Comparison of ENCODE assay signal across 8 cellular contexts in genomic region chr2:64654993-64655666, GRCh38. TPM values are rescaled to one million over a fixed set of nuclear protein-coding genes. Genes with fewer than 3 reads are reported as not detected.
DNase-seq lines count a peak whose midpoint lies in the region; ATAC-seq and TF ChIP-seq lines count a peak whose summit lies in the region.

No MANE protein-coding gene starts in this region.

- no peaks in the 10 kb centered on the region for H3K9me3 ChIP-seq in left lung
- H3K9me3 ChIP-seq in tibial artery: no peaks in the 10 kb centered on the region

- intact Hi-C loops in left lung (cut with DNase I) (loop anchor here in 1 of 2 donors (5.0 kb wide), 1 partner anchor 97 kb away; no protein-coding TSS in a partner anchor), tibial artery (cut with DNase I; ENCODE audit: low total_unique reads) (loop anchor here (5.0 kb wide), 1 partner anchor 97 kb away; no protein-coding TSS in a partner anchor), head of caudate nucleus (cut with DNase I) (loop anchor here (2.0 to 10.0 kb wide), 3 partner anchors 96 to 180 kb away; no protein-coding TSS in a partner anchor)

- H3K27ac ChIP-seq in left lung (peak overlapping the region; percentile 98 to 99), tibial artery (peak overlapping the region; percentile 96 to 100)

- TF ChIP-seq CTCF in LNCaP clone FGC (IDR thresholded peaks at IDR 0.05; ENCODE audit: control insufficient read depth, extremely low read depth, insufficient read depth) (0 out of 2 replicates have a peak, but pooled peaks have one; percentile 8), left lung (IDR thresholded peaks at IDR 0.05) (no peak), tibial artery (IDR thresholded peaks at IDR 0.05) (no peak)

- no peaks in the 10 kb centered on the region for H3K27me3 ChIP-seq in left lung
- no peaks in the 10 kb centered on the region for H3K27me3 ChIP-seq in tibial artery

- H3K36me3 ChIP-seq in left lung (no peaks in the 10 kb centered on the region), tibial artery (no peaks in the 10 kb centered on the region)

- H3K4me3 ChIP-seq in LNCaP clone FGC (ENCODE audit: low read depth, low read length) (peak overlapping the region; percentile 61; the same call in 1 of the 2 replicates), left lung (peak overlapping the region; percentile 77 to 78), tibial artery (peak overlapping the region; percentile 79 to 98)

- H3K4me1 ChIP-seq in left lung: peaks cover 14 to 51% of the 10 kb centered on the region in 2 donors
- peaks cover 0 to 26% (median 17%) of the 10 kb centered on the region in 4 donors for H3K4me1 ChIP-seq in tibial artery

- ATAC-seq in activated naive CD4-positive, alpha-beta T cell treated with anti-CD3 and anti-CD28 coated beads, Interleukin-2, amount 50 U/mL, for 72 hours: peak; percentile 6 to 37
- no peak for ATAC-seq in left lung

- peaks cover 5 to 6% of the 10 kb centered on the region in 2 donors for H3K36me3 Mint-ChIP-seq in activated naive CD4-positive, alpha-beta T cell treated with anti-CD3 and anti-CD28 coated beads, Interleukin-2, amount 50 U/mL, for 72 hours

- no peaks in the 10 kb centered on the region for H3K9me3 Mint-ChIP-seq in activated naive CD4-positive, alpha-beta T cell treated with anti-CD3 and anti-CD28 coated beads, Interleukin-2, amount 50 U/mL, for 72 hours

- peak; percentile 10 for DNase-seq in NCI-H345 (lab: John Stamatoyannopoulos, UW)
- no peak for DNase-seq in NCI-H345 treated with DMSO at 0.1 percent for 48 hours (lab: John Stamatoyannopoulos, UW; ENCODE audit: unreplicated experiment)
- no peak for DNase-seq in LNCaP clone FGC (ENCODE audit: low read depth)
- peak in 1 of 2 donors; percentile 40 for DNase-seq in activated naive CD4-positive, alpha-beta T cell treated with anti-CD3 and anti-CD28 coated beads, Interleukin-2, amount 50 U/mL, for 72 hours (ENCODE audit: low spot score in 2 of 2)
- no peak for DNase-seq in left lung
- no peak for DNase-seq in tibial artery
- no peak for DNase-seq in head of caudate nucleus
- DNase-seq in anterior cingulate cortex (lab: John Stamatoyannopoulos, UW): no peak

- H3K27ac Mint-ChIP-seq in activated naive CD4-positive, alpha-beta T cell treated with anti-CD3 and anti-CD28 coated beads, Interleukin-2, amount 50 U/mL, for 72 hours: peak overlapping the region; percentile 65 to 88

RNA-seq across cellular contexts. Expression of gene SERTAD2, which starts 1.4 kb away (rescaled TPM):
- total RNA-seq in activated naive CD4-positive, alpha-beta T cell treated with anti-CD3 and anti-CD28 coated beads, Interleukin-2, amount 50 U/mL, for 72 hours: 10 to 100 TPM; 17.8 to 46.4 TPM
- total RNA-seq in left lung: 10 to 100 TPM; 17.9 to 18.4 TPM
